9 cellular contexts compared by ENCODE assay signal in the genomic region with DNA sequence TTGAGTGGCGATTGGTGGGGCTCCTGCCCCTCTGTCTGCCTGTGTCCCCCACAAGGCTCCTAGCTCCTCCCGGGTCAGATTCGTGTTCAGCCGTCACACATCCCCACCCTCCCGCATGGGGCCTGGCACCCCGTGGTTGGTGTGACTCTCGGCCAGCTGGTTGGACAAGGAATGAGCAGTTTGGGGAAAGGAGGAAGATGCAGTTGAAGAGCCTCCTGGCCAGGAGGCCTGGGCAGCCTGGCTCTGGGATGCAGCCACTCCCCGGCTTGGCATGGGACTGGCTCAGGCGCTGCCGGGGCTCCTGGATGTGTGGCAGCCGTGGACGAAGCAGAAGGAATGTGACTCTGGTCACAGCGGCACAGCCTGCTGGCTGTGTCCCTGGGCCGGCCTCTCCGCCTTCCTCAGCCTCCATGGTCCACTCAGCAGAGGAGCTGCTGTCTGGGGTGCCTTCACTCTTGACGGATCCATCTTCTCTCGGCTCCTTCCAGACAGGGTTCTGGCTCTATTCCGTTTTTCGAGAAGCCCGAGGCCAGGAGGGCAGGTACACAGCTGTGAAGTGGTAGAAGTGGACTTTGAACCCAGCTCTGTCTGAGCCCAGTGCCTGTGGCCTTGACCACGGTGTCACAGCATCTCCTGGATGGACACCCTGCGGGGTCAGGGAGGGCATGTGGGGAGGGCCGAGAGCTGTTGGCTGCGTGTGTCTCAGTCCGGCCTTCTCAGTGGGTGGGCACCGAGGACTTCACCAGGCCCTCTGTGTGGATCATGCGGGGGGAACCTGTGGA. TPM values are rescaled to one million over a fixed set of nuclear protein-coding genes. Genes with fewer than 3 reads are reported as not detected.
DNase-seq lines count a peak whose midpoint lies in the region; ATAC-seq, FAIRE-seq and TF ChIP-seq lines count a peak whose summit lies in the region.
"Had no signal": no experiment of that assay in that cellular context is flagged by ENCODE, and none has a peak within 500 bp of the region (broad histone marks: within the 10 kb centered on the region; RNA-seq: fewer than 3 reads in every experiment).

No MANE protein-coding gene starts in this region.

- no peak for ATAC-seq in pancreas
- ATAC-seq in HG02588 (IDR thresholded peaks at IDR 0.05; ENCODE audit: unreplicated experiment), result no peak
- no peak for ATAC-seq in HG02798 (IDR thresholded peaks at IDR 0.05; ENCODE audit: poor library complexity, unreplicated experiment)
- ATAC-seq in HG02610 (IDR thresholded peaks at IDR 0.05; ENCODE audit: unreplicated experiment), result no peak

- BruUV-seq in Caco-2 (replicated peaks; lab: Mats Ljungman, UMichigan), result no TSS peak

- POLR2A ChIA-PET in Caco-2 (lab: Charles Lee), result no interaction called here
- POLR2A ChIA-PET in RWPE1 (lab: Yijun Ruan, JAX; ENCODE audit: low non-redundant PET), result no interaction called here

- intact Hi-C loops in Caco-2 (cut with micrococcal nuclease; ENCODE audit: unreplicated experiment) (no loop called here), pancreas (cut with DNase I) (no loop called here)

- H3K4me3 ChIP-seq in Caco-2 (ENCODE audit: low read depth, low read length), result no peak overlapping the region
- H3K4me3 ChIP-seq in epithelial cell of proximal tubule (ENCODE audit: low read depth, low read length), result peak overlapping the region; percentile 72
- peak overlapping the region in 1 of 4 donors; percentile 17 for H3K4me3 ChIP-seq in pancreas

- no peak for FAIRE-seq in pancreas (lab: Jason Lieb, UNC)

- DNase-seq in Caco-2 (no peak), RWPE1 (ENCODE audit: low spot score) (no peak), epithelial cell of proximal tubule (ENCODE audit: low read depth) (no peak), pancreas (peak in 3 of 6 donors; percentile 42 to 54 (median 42)), NOMO-1 (lab: John Stamatoyannopoulos, UW; ENCODE audit: unreplicated experiment in 2 of 2) (no peak)

- H3K4me3 Mint-ChIP-seq in Caco-2 (ENCODE audit: unreplicated experiment), result peak overlapping the region; percentile 80

- H3K36me3 ChIP-seq in Caco-2 (ENCODE audit: control insufficient read depth, insufficient read depth, low read length) (peaks cover 6% of the 10 kb centered on the region; the same call in 1 of the 2 replicates), pancreas (no peaks in the 10 kb centered on the region)

- H3K9me3 ChIP-seq in Caco-2 (no peaks in the 10 kb centered on the region), pancreas (no peaks in the 10 kb centered on the region)

- peaks cover 37% of the 10 kb centered on the region for H3K36me3 Mint-ChIP-seq in Caco-2 (ENCODE audit: insufficient read depth, unreplicated experiment)

- peak overlapping the region; percentile 96 for H3K27ac Mint-ChIP-seq in Caco-2 (ENCODE audit: unreplicated experiment)

- H3K27ac ChIP-seq in RWPE1 (peak overlapping the region; percentile 100), pancreas (peak overlapping the region in 3 of 4 donors; percentile 22 to 39 (median 34))

- H3K27me3 Mint-ChIP-seq in Caco-2 (ENCODE audit: insufficient read depth, unreplicated experiment), result peaks cover 3% of the 10 kb centered on the region

- peaks cover 25% of the 10 kb centered on the region for H3K4me1 Mint-ChIP-seq in Caco-2 (ENCODE audit: low read depth, unreplicated experiment)

- TF ChIP-seq CTCF in Caco-2 (IDR thresholded peaks at IDR 0.05; ENCODE audit: insufficient read depth in 1 of 2, low read depth in 1 of 2, low read length in 1 of 2, severe bottlenecking in 1 of 2, unreplicated experiment in 1 of 2), result no peak
- TF ChIP-seq CTCF in RWPE1 (conservative IDR thresholded peaks at IDR 0.05; ENCODE audit: low read depth), result no peak
- no peak for TF ChIP-seq CTCF in epithelial cell of proximal tubule (conservative IDR thresholded peaks at IDR 0.05; ENCODE audit: low read depth, low read length)
- no peak for TF ChIP-seq CTCF in pancreas (IDR thresholded peaks at IDR 0.05)

- H3K27me3 ChIP-seq in Caco-2 (replicated peaks; ENCODE audit: control insufficient read depth, insufficient read depth, low read length) (no peaks in the 10 kb centered on the region), pancreas (no peaks in the 10 kb centered on the region)

- 29 to 31% methylated on average over 27 of the region's 27 CpGs for WGBS in pancreas, 2 donors

- no peaks in the 10 kb centered on the region for H3K9me3 Mint-ChIP-seq in Caco-2 (ENCODE audit: unreplicated experiment)

- CTCF ChIA-PET in Caco-2 (lab: Charles Lee) (no interaction called here), RWPE1 (lab: Yijun Ruan, JAX) (interaction anchor here (1.5 kb wide), 1 partner anchor 17 kb away, joined by 5 read pairs; no protein-coding TSS in a partner anchor)

- peaks cover 31% of the 10 kb centered on the region for H3K4me1 ChIP-seq in Caco-2
- peaks cover 14 to 24% (median 22%) of the 10 kb centered on the region in 3 donors for H3K4me1 ChIP-seq in pancreas

RNA-seq across cellular contexts. Expression of gene TRAF7, which starts 2.1 kb away (rescaled TPM):
- total RNA-seq in Caco-2 (2022), result 61.4 and 66.3 TPM in 2 replicates
- 48.6 and 63.9 TPM in 2 replicates for total RNA-seq in epithelial cell of proximal tubule
- total RNA-seq in pancreas, result 10 to 100 TPM; 25.3 to 45.1 (median 40.8) TPM
- polyA plus RNA-seq in pancreas, result 10 to 100 TPM; 24.5 to 30.1 TPM

RNA-seq across cellular contexts. Expression of gene RAB26, which starts 9.2 kb away (rescaled TPM):
- total RNA-seq in Caco-2 (2022), result 1.0 and 1.2 TPM in 2 replicates
- total RNA-seq in epithelial cell of proximal tubule, result 2.3 and 11.6 TPM in 2 replicates
- total RNA-seq in pancreas, result 10 to 100 TPM; 19.2 to 36.8 (median 28.4) TPM
- polyA plus RNA-seq in pancreas, result 100 to 1,000 TPM; 161 to 255 TPM

RNA-seq across cellular contexts. Expression of gene PKD1, which starts 22.0 kb away (rescaled TPM):
- 70.5 and 76.2 TPM in 2 replicates for total RNA-seq in Caco-2 (2022)
- 50.6 and 80.2 TPM in 2 replicates for total RNA-seq in epithelial cell of proximal tubule
- 10 to 100 TPM; 29.8 to 50.5 (median 39.5) TPM for total RNA-seq in pancreas
- 100 to 1,000 TPM in 1 of 2 donors, 10 to 100 TPM in 1; 68.6 to 127 TPM for polyA plus RNA-seq in pancreas

RNA-seq across cellular contexts. Expression of gene CASKIN1, which starts 38.7 kb away (rescaled TPM):
- total RNA-seq in Caco-2 (2022), result 6.6 and 10.8 TPM in 2 replicates
- 0.07 and 0.12 TPM in 2 replicates for total RNA-seq in epithelial cell of proximal tubule
- 1 to 10 TPM in 2 of 6 donors, under 1 TPM in 4; 0.61 to 1.7 (median 0.81) TPM for total RNA-seq in pancreas
- polyA plus RNA-seq in pancreas, result 1 to 10 TPM; 1.5 to 2.1 TPM
- total RNA-seq: RPMI7951 had no signal

RNA-seq across cellular contexts. Expression of gene MLST8, which starts 47.6 kb away (rescaled TPM):
- total RNA-seq in Caco-2 (2022), result 53.1 and 59.7 TPM in 2 replicates
- 98.2 and 134 TPM in 2 replicates for total RNA-seq in epithelial cell of proximal tubule
- total RNA-seq in pancreas, result 10 to 100 TPM; 16.6 to 27.0 (median 19.1) TPM
- 10 to 100 TPM; 59.3 to 62.8 TPM for polyA plus RNA-seq in pancreas
